In genomic region chr5:61298580-61298979, GRCh38 we compare ENCODE assay signal across 16 cellular contexts. TPM values are rescaled to one million over a fixed set of nuclear protein-coding genes. Genes with fewer than 3 reads are reported as not detected.
DNase-seq lines count a peak whose midpoint lies in the region; ATAC-seq and TF ChIP-seq lines count a peak whose summit lies in the region.
"Had no signal": no experiment of that assay in that cellular context is flagged by ENCODE, and none has a peak within 500 bp of the region (broad histone marks: within the 10 kb centered on the region; RNA-seq: fewer than 3 reads in every experiment).

No MANE protein-coding gene starts in this region.

- H3K4me1 ChIP-seq in right cardiac atrium (ENCODE audit: control insufficient read depth, insufficient read depth, low read length) (peaks cover 6% of the 10 kb centered on the region), left ventricle myocardium inferior (peaks cover 36% of the 10 kb centered on the region)

- peak; percentile 84 for DNase-seq in HT1080 (ENCODE audit: low read depth)
- DNase-seq in SHP77 (lab: John Stamatoyannopoulos, UW), result peak; percentile 23 to 33
- DNase-seq in epithelial cell of prostate (ENCODE audit: low read depth, low spot score), result no peak
- no peak for DNase-seq in progenitor cell of endocrine pancreas (ENCODE audit: low spot score, unreplicated experiment)
- DNase-seq in NCI-H187 treated with DMSO at 0.1 percent for 48 hours (lab: John Stamatoyannopoulos, UW), result no peak
- DNase-seq in right cardiac atrium, result no peak
- DNase-seq in left ventricle myocardium inferior, result no peak
- DNase-seq: activated B cell treated with CpG ODN at 0.5 μM for 24 hours; activated naive CD4-positive, alpha-beta T cell treated with anti-CD3 and anti-CD28 coated beads for 36 hours; effector memory CD4-positive, alpha-beta T cell; EL; immature natural killer cell; stimulated activated naive CD4-positive, alpha-beta T cell treated with Interleukin-2 at 50 U/mL for 16 hours had no signal

- no peaks in the 10 kb centered on the region for H3K36me3 ChIP-seq in left ventricle myocardium inferior
- H3K36me3 ChIP-seq: BLaER1 treated with 17β-estradiol and CSF1 and Interleukin-3, amounts not matched to agents 10 nM and 100 nM had no signal

- TF ChIP-seq CTCF in progenitor cell of endocrine pancreas (IDR thresholded peaks at IDR 0.05; ENCODE audit: unreplicated experiment) (no peak), left ventricle myocardium inferior (IDR thresholded peaks at IDR 0.05; ENCODE audit: borderline replicate concordance) (no peak)

- 74% methylated on average over 6 of the region's 6 CpGs for WGBS in right cardiac atrium

- intact Hi-C loops in right cardiac atrium (cut with DNase I), result no loop called here
- intact Hi-C loops in left ventricle myocardium inferior (cut with micrococcal nuclease), result no loop called here

- H3K27ac ChIP-seq in epithelial cell of prostate (peak overlapping the region; percentile 78), right cardiac atrium (ENCODE audit: low read length) (no peak overlapping the region), left ventricle myocardium inferior (replicated peaks) (no peak overlapping the region)
- H3K27ac ChIP-seq: BLaER1 treated with 17β-estradiol and CSF1 and Interleukin-3, amounts not matched to agents 10 nM and 100 nM had no signal

- H3K36me3 Mint-ChIP-seq in progenitor cell of endocrine pancreas (ENCODE audit: insufficient read depth), result no peaks in the 10 kb centered on the region
- H3K36me3 Mint-ChIP-seq: immature natural killer cell had no signal

- no peak for ATAC-seq in right cardiac atrium

- no peaks in the 10 kb centered on the region for H3K9me3 Mint-ChIP-seq in progenitor cell of endocrine pancreas (ENCODE audit: low read depth)
- H3K9me3 Mint-ChIP-seq: activated B cell treated with CpG ODN at 0.5 μM for 24 hours; activated naive CD4-positive, alpha-beta T cell treated with anti-CD3 and anti-CD28 coated beads for 36 hours; immature natural killer cell had no signal

- peaks cover 22% of the 10 kb centered on the region for H3K4me1 Mint-ChIP-seq in progenitor cell of endocrine pancreas (ENCODE audit: low read depth)

- H3K4me3 ChIP-seq in right cardiac atrium (ENCODE audit: low read length), result no peak overlapping the region
- no peak overlapping the region for H3K4me3 ChIP-seq in left ventricle myocardium inferior
- H3K4me3 ChIP-seq: BLaER1 treated with 17β-estradiol and CSF1 and Interleukin-3, amounts not matched to agents 10 nM and 100 nM; GM12878; smooth muscle cell had no signal

- H3K27me3 ChIP-seq in right cardiac atrium (ENCODE audit: control insufficient read depth, insufficient read depth) (no peaks in the 10 kb centered on the region), left ventricle myocardium inferior (ENCODE audit: low read depth) (no peaks in the 10 kb centered on the region)
- H3K27me3 ChIP-seq: BLaER1 treated with 17β-estradiol and CSF1 and Interleukin-3, amounts not matched to agents 10 nM and 100 nM had no signal

- peak overlapping the region; percentile 17 for H3K27ac Mint-ChIP-seq in progenitor cell of endocrine pancreas
- H3K27ac Mint-ChIP-seq: activated B cell treated with CpG ODN at 0.5 μM for 24 hours; activated naive CD4-positive, alpha-beta T cell treated with anti-CD3 and anti-CD28 coated beads for 36 hours; immature natural killer cell had no signal

- no peak overlapping the region for H3K4me3 Mint-ChIP-seq in progenitor cell of endocrine pancreas (ENCODE audit: low read depth)
- H3K4me3 Mint-ChIP-seq: activated B cell treated with CpG ODN at 0.5 μM for 24 hours; activated naive CD4-positive, alpha-beta T cell treated with anti-CD3 and anti-CD28 coated beads for 36 hours; immature natural killer cell had no signal

- peaks cover 3% of the 10 kb centered on the region for H3K27me3 Mint-ChIP-seq in progenitor cell of endocrine pancreas

- H3K9me3 ChIP-seq in right cardiac atrium (ENCODE audit: control insufficient read depth, low read length) (no peaks in the 10 kb centered on the region), left ventricle myocardium inferior (replicated peaks) (no peaks in the 10 kb centered on the region)
- H3K9me3 ChIP-seq: BLaER1 treated with 17β-estradiol and CSF1 and Interleukin-3, amounts not matched to agents 10 nM and 100 nM had no signal

RNA-seq across cellular contexts. Expression of gene ZSWIM6, which starts 33.5 kb away (rescaled TPM):
- total RNA-seq in HT1080 (2014; rRNA removed; shearing (Covaris generic)), result 5.2 and 6.8 TPM in 2 replicates
- 12.1 and 15.3 TPM in 2 replicates for polyA plus RNA-seq in HT1080 (2015; cell fraction: cytosol; rRNA removed)
- polyA plus RNA-seq in HT1080 (2015; cell fraction: nucleus; rRNA removed), result 44.6 and 48.6 TPM in 2 replicates
- total RNA-seq in progenitor cell of endocrine pancreas, result 33.4 and 35.2 TPM in 2 replicates
- total RNA-seq in right cardiac atrium, result 1 to 10 TPM; 6.3 to 7.9 (median 7.3) TPM
- polyA plus RNA-seq in right cardiac atrium, result 2.5 TPM
- total RNA-seq in left ventricle myocardium inferior, result 5.7 TPM

Comparison
In these comparisons a context has a peak if more than half of its experiments do, and no peak if none do; other contexts are left out.
1. DNase-seq: peak in HT1080 (single experiment) and SHP77 (2 of 2); none in epithelial cell of prostate (single experiment), progenitor cell of endocrine pancreas (single experiment), NCI-H187 treated with DMSO at 0.1 percent for 48 hours (single experiment), right cardiac atrium (0 of 3) and left ventricle myocardium inferior (single experiment).